19 cellular contexts compared by ENCODE assay signal in the genomic region with DNA sequence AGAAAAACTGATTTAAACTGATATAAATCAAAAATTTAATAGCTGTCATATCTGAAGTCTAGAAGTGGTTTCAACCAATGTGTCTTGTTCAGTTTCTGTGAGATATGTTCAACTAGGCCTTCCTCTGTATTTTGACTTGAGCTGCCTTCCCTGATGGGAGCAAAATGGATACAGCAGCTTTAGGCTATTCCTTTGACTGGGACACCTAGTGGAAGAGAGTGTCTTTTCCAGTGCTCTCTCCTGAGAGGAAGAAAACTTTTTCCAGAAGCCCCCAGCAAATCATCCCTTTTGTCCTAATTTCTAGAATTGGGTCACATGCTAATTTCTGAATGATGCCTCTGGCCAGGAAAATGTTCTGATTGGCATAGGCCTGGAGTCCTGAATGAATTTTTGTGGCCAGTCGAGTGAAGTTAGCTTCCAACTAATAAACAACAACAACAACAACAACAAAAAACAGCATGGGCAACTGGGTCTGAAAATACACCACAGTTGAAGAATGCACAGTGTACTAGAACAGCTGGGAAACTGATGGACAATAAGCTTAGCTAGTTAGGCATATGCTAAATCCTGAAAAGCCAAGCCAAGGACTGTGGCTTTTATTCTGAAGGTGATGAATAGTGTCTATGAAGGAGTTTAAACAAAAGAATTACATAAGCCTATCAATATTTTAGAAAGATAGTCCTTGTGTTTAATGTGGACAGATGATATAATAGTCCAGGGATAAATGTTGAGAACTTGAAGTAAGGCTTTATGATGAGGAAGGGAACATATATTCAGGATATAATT.
"Had no signal": no experiment of that assay in that cellular context is flagged by ENCODE, and none has a peak within 500 bp of the region (broad histone marks: within the 10 kb centered on the region; RNA-seq: fewer than 3 reads in every experiment).

No MANE protein-coding gene starts in this region.

- H3K27me3 Mint-ChIP-seq: activated naive CD8-positive, alpha-beta T cell treated with anti-CD3 and anti-CD28 coated beads for 36 hours; progenitor cell of endocrine pancreas; T-helper 17 cell had no signal

- H3K4me1 Mint-ChIP-seq: activated naive CD8-positive, alpha-beta T cell treated with anti-CD3 and anti-CD28 coated beads for 36 hours; natural killer cell; T-helper 17 cell had no signal

- H3K4me3 ChIP-seq: breast epithelium, hepatocyte, right atrium auricular region, tibial nerve had no signal

- ATAC-seq: activated CD8-positive, alpha-beta T cell treated with anti-CD3 and anti-CD28 coated beads, Interleukin-2, amount 10 ng/mL, durations not matched to agents 7 days and 5 days; activated T-cell treated with anti-CD3 and anti-CD28 coated beads, Interleukin-2, amount 50 U/mL, for 72 hours; left ventricle myocardium superior; natural killer cell; T-helper 17 cell had no signal

- H3K27me3 ChIP-seq: breast epithelium, hepatocyte, right atrium auricular region, tibial nerve had no signal

- H3K27ac Mint-ChIP-seq: activated CD8-positive, alpha-beta T cell treated with anti-CD3 and anti-CD28 coated beads, Interleukin-2, amount 10 ng/mL, durations not matched to agents 7 days and 5 days; activated naive CD8-positive, alpha-beta T cell treated with anti-CD3 and anti-CD28 coated beads for 36 hours; activated T-cell treated with anti-CD3 and anti-CD28 coated beads, Interleukin-2, amount 50 U/mL, for 72 hours; natural killer cell; progenitor cell of endocrine pancreas; T-helper 17 cell had no signal

- H3K4me1 ChIP-seq: breast epithelium, right atrium auricular region had no signal

- H3K36me3 ChIP-seq: breast epithelium, right atrium auricular region, tibial nerve had no signal

- H3K4me3 Mint-ChIP-seq: activated CD8-positive, alpha-beta T cell treated with anti-CD3 and anti-CD28 coated beads, Interleukin-2, amount 10 ng/mL, durations not matched to agents 7 days and 5 days; activated naive CD8-positive, alpha-beta T cell treated with anti-CD3 and anti-CD28 coated beads for 36 hours; activated T-cell treated with anti-CD3 and anti-CD28 coated beads, Interleukin-2, amount 50 U/mL, for 72 hours; natural killer cell; T-helper 17 cell had no signal

- DNase-seq: activated CD4-positive, alpha-beta T cell treated with anti-CD3 and anti-CD28 coated beads for 48 hours; activated CD8-positive, alpha-beta memory T cell treated with anti-CD3 and anti-CD28 coated beads, Interleukin-2, amount 50 U/mL, for 4 hours; activated CD8-positive, alpha-beta T cell treated with anti-CD3 and anti-CD28 coated beads, Interleukin-2, amount 10 ng/mL, durations not matched to agents 7 days and 5 days; activated gamma-delta T cell treated with Interleukin-2 at 50 U/mL for 16 hours; activated naive CD8-positive, alpha-beta T cell treated with anti-CD3 and anti-CD28 coated beads for 36 hours; activated T-cell treated with anti-CD3 and anti-CD28 coated beads, Interleukin-2, amount 50 U/mL, for 72 hours; kidney; left ventricle myocardium superior; mesenchymal stem cell; natural killer cell; nucleus accumbens; stimulated activated CD4-positive, alpha-beta T cell treated with anti-CD3 and anti-CD28 coated beads, Interleukin-4, amount 100 ng/mL, for 24 hours; stimulated activated naive CD4-positive, alpha-beta T cell; T-helper 17 cell had no signal

- H3K27ac ChIP-seq: breast epithelium, hepatocyte, right atrium auricular region, tibial nerve had no signal

- H3K9me3 ChIP-seq: breast epithelium had no signal

- H3K36me3 Mint-ChIP-seq: activated naive CD8-positive, alpha-beta T cell treated with anti-CD3 and anti-CD28 coated beads for 36 hours; natural killer cell had no signal
